Comparison of ENCODE assay signal across 8 cellular contexts in the genomic region with DNA sequence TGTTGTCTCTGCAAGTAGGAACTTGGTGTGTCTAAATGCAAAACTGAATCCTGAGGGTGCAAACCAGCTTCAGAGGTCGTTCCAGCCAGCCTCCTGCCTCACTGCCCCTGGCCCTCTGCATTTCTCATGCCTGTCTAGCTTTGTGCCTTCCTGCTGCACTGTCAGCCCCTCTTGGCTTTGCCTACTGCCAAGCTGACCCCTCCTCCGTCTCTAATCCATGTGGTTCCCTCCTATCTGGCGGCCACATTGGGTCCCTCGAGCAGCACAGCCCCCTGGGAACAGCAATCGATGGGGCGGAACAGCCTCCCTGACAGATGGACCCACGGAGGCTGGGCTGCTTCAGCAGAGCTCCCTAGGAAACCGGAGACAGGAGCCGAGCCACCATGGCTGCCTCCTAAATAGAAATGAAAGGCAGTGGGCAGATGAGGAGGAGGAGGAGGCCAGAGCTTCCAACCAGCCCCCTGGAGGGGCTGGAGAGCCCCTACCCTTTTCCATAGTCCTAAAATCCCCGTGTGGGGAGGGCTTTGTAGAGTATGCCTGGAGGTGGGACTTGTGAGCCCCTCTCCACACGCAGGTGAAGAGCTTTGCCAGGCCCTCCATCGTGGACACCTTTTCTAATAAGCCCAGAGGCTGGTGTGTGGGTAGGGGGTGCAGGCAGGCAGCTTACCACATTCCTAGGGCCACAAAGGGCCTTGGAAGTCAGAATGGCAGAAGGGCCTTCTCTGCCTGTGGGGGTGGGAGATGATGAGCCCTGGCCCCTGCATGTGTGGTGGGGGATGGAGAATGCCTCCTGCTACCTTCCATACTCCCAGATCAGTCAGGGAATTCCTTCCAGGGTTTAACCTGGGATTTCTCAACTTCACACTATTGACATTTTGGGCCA. TPM values are rescaled to one million over a fixed set of nuclear protein-coding genes. Genes with fewer than 3 reads are reported as not detected.
DNase-seq lines count a peak whose midpoint lies in the region; ATAC-seq and TF ChIP-seq lines count a peak whose summit lies in the region.

No MANE protein-coding gene starts in this region.

- peak overlapping the region; percentile 85 to 88 for H3K27ac ChIP-seq in lung (ENCODE audit: low read depth in 1 of 2, low read length in 1 of 2)
- H3K27ac ChIP-seq in tibial artery = peak overlapping the region; percentile 93 to 94
- no peak overlapping the region for H3K27ac ChIP-seq in effector memory CD4-positive, alpha-beta T cell (ENCODE audit: insufficient read depth, low read length, poor library complexity, severe bottlenecking)

- no peak for ATAC-seq in activated T-helper 17 cell treated with anti-CD3 and anti-CD28 coated beads, Interleukin-2, amount 50 U/mL, for 72 hours (replicated peaks)
- ATAC-seq in lung (ENCODE audit: insufficient read depth, low FRiP score) (no peak), HG03432 (IDR thresholded peaks at IDR 0.05; ENCODE audit: unreplicated experiment) (no peak)

- intact Hi-C loops in tibial artery (cut with DNase I; ENCODE audit: low total_unique reads) = loop anchor here (10.0 kb wide), 1 partner anchor 206 kb away; no protein-coding TSS in a partner anchor

- WGBS in lung, 2 donors = 78 to 83% methylated on average over 12 of the region's 12 CpGs

- H3K4me3 Mint-ChIP-seq in activated T-helper 17 cell treated with anti-CD3 and anti-CD28 coated beads, Interleukin-2, amount 50 U/mL, for 72 hours = no peak overlapping the region

- no peaks in the 10 kb centered on the region for H3K27me3 ChIP-seq in lung (ENCODE audit: control insufficient read depth, insufficient read depth)
- H3K27me3 ChIP-seq in tibial artery = no peaks in the 10 kb centered on the region
- H3K27me3 ChIP-seq in effector memory CD4-positive, alpha-beta T cell (replicated peaks; ENCODE audit: control insufficient read depth, insufficient read depth, low read length, poor library complexity, severe bottlenecking) = no peaks in the 10 kb centered on the region

- H3K9me3 Mint-ChIP-seq in activated T-helper 17 cell treated with anti-CD3 and anti-CD28 coated beads, Interleukin-2, amount 50 U/mL, for 72 hours = no peaks in the 10 kb centered on the region

- H3K4me1 ChIP-seq in lung (ENCODE audit: control insufficient read depth in 2 of 2, insufficient read depth in 2 of 2, low read length in 2 of 2) (peaks cover 5 to 18% of the 10 kb centered on the region in 2 donors), tibial artery (peaks cover 7 to 53% (median 35%) of the 10 kb centered on the region in 4 donors)
- peaks cover 22% of the 10 kb centered on the region for H3K4me1 ChIP-seq in effector memory CD4-positive, alpha-beta T cell (ENCODE audit: control insufficient read depth, insufficient read depth, low read length, poor library complexity, severe bottlenecking)

- no peaks in the 10 kb centered on the region for H3K36me3 ChIP-seq in lung (ENCODE audit: control insufficient read depth in 2 of 2, insufficient read depth in 2 of 2, low read length in 2 of 2)
- no peaks in the 10 kb centered on the region for H3K36me3 ChIP-seq in tibial artery
- no peaks in the 10 kb centered on the region for H3K36me3 ChIP-seq in effector memory CD4-positive, alpha-beta T cell (ENCODE audit: control insufficient read depth, insufficient read depth, low read length)

- H3K4me1 Mint-ChIP-seq in activated T-helper 17 cell treated with anti-CD3 and anti-CD28 coated beads, Interleukin-2, amount 50 U/mL, for 72 hours = peaks cover 27% of the 10 kb centered on the region

- no peaks in the 10 kb centered on the region for H3K27me3 Mint-ChIP-seq in activated T-helper 17 cell treated with anti-CD3 and anti-CD28 coated beads, Interleukin-2, amount 50 U/mL, for 72 hours

- no peak overlapping the region for H3K4me3 ChIP-seq in lung
- peak overlapping the region; percentile 56 to 65 for H3K4me3 ChIP-seq in tibial artery
- no peak overlapping the region for H3K4me3 ChIP-seq in effector memory CD4-positive, alpha-beta T cell (ENCODE audit: insufficient read depth, low read depth, low read length, poor library complexity, severe bottlenecking)

- peak; percentile 47 for DNase-seq in activated effector memory CD4-positive, alpha-beta T cell treated with anti-CD3 and anti-CD28 coated beads, Interleukin-2, amount 50 U/mL, for 16 hours
- no peak for DNase-seq in activated effector memory CD4-positive, alpha-beta T cell treated with Interleukin-2 at 50 U/mL for 16 hours
- no peak for DNase-seq in lung (ENCODE audit: low spot score)
- DNase-seq in tibial artery = peak in 1 of 2 donors; percentile 46
- DNase-seq in effector memory CD4-positive, alpha-beta T cell = no peak
- no peak for DNase-seq in middle frontal gyrus (ENCODE audit: extremely low spot score, low spot score)

- TF ChIP-seq CTCF in lung (IDR thresholded peaks at IDR 0.05; ENCODE audit: control extremely low read depth, extremely low read depth) (no peak), tibial artery (IDR thresholded peaks at IDR 0.05) (no peak)

- H3K27ac Mint-ChIP-seq in activated T-helper 17 cell treated with anti-CD3 and anti-CD28 coated beads, Interleukin-2, amount 50 U/mL, for 72 hours = peak overlapping the region; percentile 30

- H3K36me3 Mint-ChIP-seq in activated T-helper 17 cell treated with anti-CD3 and anti-CD28 coated beads, Interleukin-2, amount 50 U/mL, for 72 hours (ENCODE audit: low read depth) = peaks cover 17% of the 10 kb centered on the region

- H3K9me3 ChIP-seq in lung (ENCODE audit: control insufficient read depth in 2 of 2, insufficient read depth in 1 of 2, low read length in 1 of 2) (no peaks in the 10 kb centered on the region), tibial artery (no peaks in the 10 kb centered on the region)
- H3K9me3 ChIP-seq in effector memory CD4-positive, alpha-beta T cell (ENCODE audit: control insufficient read depth, low read length) = no peaks in the 10 kb centered on the region

RNA-seq across cellular contexts. Expression of a gene that starts 9.2 kb away (rescaled TPM):
- 1 to 10 TPM in 1 of 2 donors, under 1 TPM in 1; 0.89 to 2.7 TPM for total RNA-seq in activated T-helper 17 cell treated with anti-CD3 and anti-CD28 coated beads, Interleukin-2, amount 50 U/mL, for 72 hours
- total RNA-seq in lung = 10 to 100 TPM; 26.5 to 39.8 TPM
- polyA plus RNA-seq in lung = 10 to 100 TPM; 20.7 to 23.5 TPM

Comparison
In these comparisons a context has a peak if more than half of its experiments do, and no peak if none do; other contexts are left out.
1. H3K4me3 ChIP-seq: peak in tibial artery (2 of 2); none in lung (single experiment) and effector memory CD4-positive, alpha-beta T cell (single experiment).
2. RNA of a gene that starts 9.2 kb away (total RNA-seq): 26.5 to 39.8 TPM in lung; 0.89 to 2.7 TPM in activated T-helper 17 cell treated with anti-CD3 and anti-CD28 coated beads, Interleukin-2, amount 50 U/mL, for 72 hours; every median in the first group is over 4 times any median in the second.